1 cellular context compared by ENCODE assay signal in the genomic region with DNA sequence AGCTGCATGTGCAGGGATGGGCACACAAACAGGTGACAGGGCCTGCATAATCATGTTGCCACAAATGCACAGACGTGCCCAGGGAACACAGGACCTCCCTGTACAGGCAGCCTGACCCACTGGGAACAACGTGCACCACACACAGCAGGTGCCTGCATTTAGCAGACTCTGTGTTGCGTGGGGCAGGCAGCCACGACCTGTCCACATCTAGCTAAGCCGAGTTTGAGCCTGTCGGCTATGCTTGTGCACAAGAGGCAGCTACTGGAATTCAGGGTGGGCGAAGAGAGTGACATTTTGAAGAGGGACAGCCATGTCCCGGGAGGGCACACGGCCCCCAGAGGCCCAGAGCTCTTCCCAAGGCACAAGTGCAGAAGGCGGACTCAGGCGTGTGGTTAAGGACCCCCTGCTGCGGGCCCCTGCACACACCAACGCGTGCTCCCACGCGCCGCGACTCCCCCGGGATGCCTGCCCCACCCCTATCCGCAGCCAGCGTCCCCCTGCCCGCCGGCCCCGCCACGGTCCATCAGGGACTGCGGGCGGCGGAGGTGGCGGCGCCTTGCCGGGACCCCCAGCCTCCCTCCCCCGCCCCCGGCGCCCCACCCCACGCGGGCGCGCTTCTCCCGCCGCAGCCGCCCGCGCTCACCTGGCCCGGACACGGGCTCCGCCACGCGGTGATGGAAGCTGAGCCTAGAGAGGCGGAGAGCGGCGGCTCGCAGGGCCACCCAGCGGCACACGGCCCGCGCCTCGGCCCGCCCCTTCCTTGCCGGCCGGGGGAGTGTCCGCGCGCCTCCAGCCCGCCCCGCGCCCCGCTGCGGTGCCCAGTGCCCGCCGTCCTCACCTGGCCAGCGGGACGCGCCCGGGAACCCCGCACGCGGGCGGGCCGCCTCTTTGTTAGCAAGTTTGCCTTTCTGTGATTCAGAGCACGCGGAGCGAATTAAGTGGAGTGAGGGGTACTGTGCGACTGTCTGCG.
TF ChIP-seq lines count a peak whose summit lies in the region.

No MANE protein-coding gene starts in this region.

TF ChIP-seq in GM23338, 12 proteins besides CTCF, POLR2A, EP300 and RAD21 (continued from another document):
- TF ChIP-seq, protein P1, sequence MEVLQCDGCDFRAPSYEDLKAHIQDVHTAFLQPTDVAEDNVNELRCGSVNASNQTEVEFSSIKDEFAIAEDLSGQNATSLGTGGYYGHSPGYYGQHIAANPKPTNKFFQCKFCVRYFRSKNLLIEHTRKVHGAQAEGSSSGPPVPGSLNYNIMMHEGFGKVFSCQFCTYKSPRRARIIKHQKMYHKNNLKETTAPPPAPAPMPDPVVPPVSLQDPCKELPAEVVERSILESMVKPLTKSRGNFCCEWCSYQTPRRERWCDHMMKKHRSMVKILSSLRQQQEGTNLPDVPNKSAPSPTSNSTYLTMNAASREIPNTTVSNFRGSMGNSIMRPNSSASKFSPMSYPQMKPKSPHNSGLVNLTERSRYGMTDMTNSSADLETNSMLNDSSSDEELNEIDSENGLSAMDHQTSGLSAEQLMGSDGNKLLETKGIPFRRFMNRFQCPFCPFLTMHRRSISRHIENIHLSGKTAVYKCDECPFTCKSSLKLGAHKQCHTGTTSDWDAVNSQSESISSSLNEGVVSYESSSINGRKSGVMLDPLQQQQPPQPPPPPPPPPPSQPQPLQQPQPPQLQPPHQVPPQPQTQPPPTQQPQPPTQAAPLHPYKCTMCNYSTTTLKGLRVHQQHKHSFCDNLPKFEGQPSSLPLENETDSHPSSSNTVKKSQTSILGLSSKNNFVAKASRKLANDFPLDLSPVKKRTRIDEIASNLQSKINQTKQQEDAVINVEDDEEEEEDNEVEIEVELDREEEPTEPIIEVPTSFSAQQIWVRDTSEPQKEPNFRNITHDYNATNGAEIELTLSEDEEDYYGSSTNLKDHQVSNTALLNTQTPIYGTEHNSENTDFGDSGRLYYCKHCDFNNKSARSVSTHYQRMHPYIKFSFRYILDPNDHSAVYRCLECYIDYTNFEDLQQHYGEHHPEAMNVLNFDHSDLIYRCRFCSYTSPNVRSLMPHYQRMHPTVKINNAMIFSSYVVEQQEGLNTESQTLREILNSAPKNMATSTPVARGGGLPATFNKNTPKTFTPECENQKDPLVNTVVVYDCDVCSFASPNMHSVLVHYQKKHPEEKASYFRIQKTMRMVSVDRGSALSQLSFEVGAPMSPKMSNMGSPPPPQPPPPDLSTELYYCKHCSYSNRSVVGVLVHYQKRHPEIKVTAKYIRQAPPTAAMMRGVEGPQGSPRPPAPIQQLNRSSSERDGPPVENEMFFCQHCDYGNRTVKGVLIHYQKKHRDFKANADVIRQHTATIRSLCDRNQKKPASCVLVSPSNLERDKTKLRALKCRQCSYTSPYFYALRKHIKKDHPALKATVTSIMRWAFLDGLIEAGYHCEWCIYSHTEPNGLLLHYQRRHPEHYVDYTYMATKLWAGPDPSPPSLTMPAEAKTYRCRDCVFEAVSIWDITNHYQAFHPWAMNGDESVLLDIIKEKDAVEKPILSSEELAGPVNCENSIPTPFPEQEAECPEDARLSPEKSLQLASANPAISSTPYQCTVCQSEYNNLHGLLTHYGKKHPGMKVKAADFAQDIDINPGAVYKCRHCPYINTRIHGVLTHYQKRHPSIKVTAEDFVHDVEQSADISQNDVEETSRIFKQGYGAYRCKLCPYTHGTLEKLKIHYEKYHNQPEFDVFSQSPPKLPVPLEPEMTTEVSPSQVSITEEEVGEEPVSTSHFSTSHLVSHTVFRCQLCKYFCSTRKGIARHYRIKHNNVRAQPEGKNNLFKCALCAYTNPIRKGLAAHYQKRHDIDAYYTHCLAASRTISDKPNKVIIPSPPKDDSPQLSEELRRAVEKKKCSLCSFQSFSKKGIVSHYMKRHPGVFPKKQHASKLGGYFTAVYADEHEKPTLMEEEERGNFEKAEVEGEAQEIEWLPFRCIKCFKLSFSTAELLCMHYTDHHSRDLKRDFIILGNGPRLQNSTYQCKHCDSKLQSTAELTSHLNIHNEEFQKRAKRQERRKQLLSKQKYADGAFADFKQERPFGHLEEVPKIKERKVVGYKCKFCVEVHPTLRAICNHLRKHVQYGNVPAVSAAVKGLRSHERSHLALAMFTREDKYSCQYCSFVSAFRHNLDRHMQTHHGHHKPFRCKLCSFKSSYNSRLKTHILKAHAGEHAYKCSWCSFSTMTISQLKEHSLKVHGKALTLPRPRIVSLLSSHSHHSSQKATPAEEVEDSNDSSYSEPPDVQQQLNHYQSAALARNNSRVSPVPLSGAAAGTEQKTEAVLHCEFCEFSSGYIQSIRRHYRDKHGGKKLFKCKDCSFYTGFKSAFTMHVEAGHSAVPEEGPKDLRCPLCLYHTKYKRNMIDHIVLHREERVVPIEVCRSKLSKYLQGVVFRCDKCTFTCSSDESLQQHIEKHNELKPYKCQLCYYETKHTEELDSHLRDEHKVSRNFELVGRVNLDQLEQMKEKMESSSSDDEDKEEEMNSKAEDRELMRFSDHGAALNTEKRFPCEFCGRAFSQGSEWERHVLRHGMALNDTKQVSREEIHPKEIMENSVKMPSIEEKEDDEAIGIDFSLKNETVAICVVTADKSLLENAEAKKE (CRISPR knock-in tag; IDR thresholded peaks at IDR 0.05) = no peak
- TF ChIP-seq ZNF114 (CRISPR knock-in tag; IDR thresholded peaks at IDR 0.05) (no peak), STAT1 (IDR thresholded peaks at IDR 0.05; ENCODE audit: unreplicated experiment) (no peak), NANOG (IDR thresholded peaks at IDR 0.05; ENCODE audit: borderline replicate concordance) (no peak)
- TF ChIP-seq, protein P2, sequence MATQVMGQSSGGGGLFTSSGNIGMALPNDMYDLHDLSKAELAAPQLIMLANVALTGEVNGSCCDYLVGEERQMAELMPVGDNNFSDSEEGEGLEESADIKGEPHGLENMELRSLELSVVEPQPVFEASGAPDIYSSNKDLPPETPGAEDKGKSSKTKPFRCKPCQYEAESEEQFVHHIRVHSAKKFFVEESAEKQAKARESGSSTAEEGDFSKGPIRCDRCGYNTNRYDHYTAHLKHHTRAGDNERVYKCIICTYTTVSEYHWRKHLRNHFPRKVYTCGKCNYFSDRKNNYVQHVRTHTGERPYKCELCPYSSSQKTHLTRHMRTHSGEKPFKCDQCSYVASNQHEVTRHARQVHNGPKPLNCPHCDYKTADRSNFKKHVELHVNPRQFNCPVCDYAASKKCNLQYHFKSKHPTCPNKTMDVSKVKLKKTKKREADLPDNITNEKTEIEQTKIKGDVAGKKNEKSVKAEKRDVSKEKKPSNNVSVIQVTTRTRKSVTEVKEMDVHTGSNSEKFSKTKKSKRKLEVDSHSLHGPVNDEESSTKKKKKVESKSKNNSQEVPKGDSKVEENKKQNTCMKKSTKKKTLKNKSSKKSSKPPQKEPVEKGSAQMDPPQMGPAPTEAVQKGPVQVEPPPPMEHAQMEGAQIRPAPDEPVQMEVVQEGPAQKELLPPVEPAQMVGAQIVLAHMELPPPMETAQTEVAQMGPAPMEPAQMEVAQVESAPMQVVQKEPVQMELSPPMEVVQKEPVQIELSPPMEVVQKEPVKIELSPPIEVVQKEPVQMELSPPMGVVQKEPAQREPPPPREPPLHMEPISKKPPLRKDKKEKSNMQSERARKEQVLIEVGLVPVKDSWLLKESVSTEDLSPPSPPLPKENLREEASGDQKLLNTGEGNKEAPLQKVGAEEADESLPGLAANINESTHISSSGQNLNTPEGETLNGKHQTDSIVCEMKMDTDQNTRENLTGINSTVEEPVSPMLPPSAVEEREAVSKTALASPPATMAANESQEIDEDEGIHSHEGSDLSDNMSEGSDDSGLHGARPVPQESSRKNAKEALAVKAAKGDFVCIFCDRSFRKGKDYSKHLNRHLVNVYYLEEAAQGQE (IDR thresholded peaks at IDR 0.05; ENCODE audit: unreplicated experiment) = no peak
TF ChIP-seq in GM23338: peak in this region for 2.
